ENCODE assay signal across 20 cellular contexts in genomic region chr19:57656346-57656745, GRCh38. TPM values are rescaled to one million over a fixed set of nuclear protein-coding genes. Genes with fewer than 3 reads are reported as not detected.
DNase-seq lines count a peak whose midpoint lies in the region; ATAC-seq, FAIRE-seq and TF ChIP-seq lines count a peak whose summit lies in the region.
"Had no signal": no experiment of that assay in that cellular context is flagged by ENCODE, and none has a peak within 500 bp of the region (broad histone marks: within the 10 kb centered on the region; RNA-seq: fewer than 3 reads in every experiment).

No MANE protein-coding gene starts in this region.

- H4K91ac ChIP-seq in trophoblast cell (ENCODE audit: low read depth, low read length) = no peak overlapping the region

- H3K4me1 Mint-ChIP-seq in astrocyte (ENCODE audit: low read depth, unreplicated experiment) (peaks cover 29% of the 10 kb centered on the region), endothelial cell (ENCODE audit: unreplicated experiment) (peaks cover 26% of the 10 kb centered on the region)

- H3K79me1 ChIP-seq in trophoblast cell (ENCODE audit: low read length) = peaks cover 14% of the 10 kb centered on the region

- H2AFZ ChIP-seq in astrocyte (ENCODE audit: low read depth, low read length) (no peak overlapping the region), trophoblast cell (ENCODE audit: insufficient read depth, low read length, poor library complexity) (no peak overlapping the region)

- DNase-seq in DMS53 (lab: John Stamatoyannopoulos, UW) = peak; percentile 15
- no peak for DNase-seq in DMS53 treated with DMSO at 0.1 percent for 48 hours (lab: John Stamatoyannopoulos, UW; ENCODE audit: unreplicated experiment)
- no peak for DNase-seq in astrocyte (ENCODE audit: low read depth)
- no peak for DNase-seq in endothelial cell (ENCODE audit: low spot score)
- peak; percentile 91 to 98 for DNase-seq in trophoblast cell
- DNase-seq in foreskin fibroblast = no peak
- DNase-seq: AML-193; Calu3; CD8-positive, alpha-beta T cell; H9; IMR-90 had no signal

- no peak overlapping the region for H2BK120ac ChIP-seq in trophoblast cell (ENCODE audit: insufficient read depth, low read length, poor library complexity)

- no peak overlapping the region for H4K12ac ChIP-seq in trophoblast cell (ENCODE audit: low read depth, low read length)

- peak overlapping the region; percentile 14 for H3K4me3 Mint-ChIP-seq in astrocyte (ENCODE audit: unreplicated experiment)
- H3K4me3 Mint-ChIP-seq in endothelial cell (ENCODE audit: unreplicated experiment) = peak overlapping the region; percentile 56
- H3K4me3 Mint-ChIP-seq: CD8-positive, alpha-beta T cell; H9 had no signal

- H2AK5ac ChIP-seq in trophoblast cell (ENCODE audit: low read length) = no peak overlapping the region

- H3K36me3 Mint-ChIP-seq in astrocyte (ENCODE audit: low read depth, unreplicated experiment) (peaks cover 21% of the 10 kb centered on the region), endothelial cell (ENCODE audit: low read depth, unreplicated experiment) (peaks cover 47% of the 10 kb centered on the region)

- no peaks in the 10 kb centered on the region for H4K20me1 ChIP-seq in astrocyte (ENCODE audit: insufficient read depth, low read length)
- H4K20me1 ChIP-seq: BLaER1 had no signal

- H3K27me3 Mint-ChIP-seq in astrocyte (ENCODE audit: low read depth, unreplicated experiment) (peaks cover 19% of the 10 kb centered on the region), endothelial cell (ENCODE audit: unreplicated experiment) (peaks cover 15% of the 10 kb centered on the region)

- H3K9me3 Mint-ChIP-seq in astrocyte (ENCODE audit: unreplicated experiment) (peaks cover 21% of the 10 kb centered on the region), endothelial cell (ENCODE audit: unreplicated experiment) (peaks cover 4% of the 10 kb centered on the region)

- no peak overlapping the region for H2BK5ac ChIP-seq in trophoblast cell (ENCODE audit: low read depth, low read length, poor library complexity)

- no peak overlapping the region for H3K4me2 ChIP-seq in astrocyte (ENCODE audit: low read length)
- no peak overlapping the region for H3K4me2 ChIP-seq in trophoblast cell (ENCODE audit: low read length)
- H3K4me2 ChIP-seq: A549, BLaER1 had no signal

- H3K14ac ChIP-seq in trophoblast cell (ENCODE audit: low read length) = no peak overlapping the region

- H3K27ac ChIP-seq in astrocyte (ENCODE audit: low read depth, low read length) (no peak overlapping the region), trophoblast cell (ENCODE audit: low read depth, low read length) (peak overlapping the region; percentile 32)
- H3K27ac ChIP-seq: 22Rv1, A549, BLaER1 had no signal

- no CpG with 5 or more reads among the region's 1 CpG for WGBS in trophoblast cell (ENCODE audit: extremely low coverage, insufficient coverage, insufficient read length)

- H3K9me3 ChIP-seq in astrocyte (ENCODE audit: insufficient read depth, low read depth, low read length) = peaks cover 6% of the 10 kb centered on the region
- peaks cover 4% of the 10 kb centered on the region for H3K9me3 ChIP-seq in trophoblast cell (ENCODE audit: insufficient read depth, low read depth, low read length)

- H3K9ac ChIP-seq in astrocyte (ENCODE audit: low read length) (no peak overlapping the region), trophoblast cell (ENCODE audit: low read length) (no peak overlapping the region)
- H3K9ac ChIP-seq: BLaER1 had no signal

- H3K4me1 ChIP-seq in astrocyte (ENCODE audit: insufficient read depth, low read length) = no peaks in the 10 kb centered on the region
- peaks cover 9 to 12% of the 10 kb centered on the region in 2 experiments for H3K4me1 ChIP-seq in trophoblast cell (ENCODE audit: control insufficient read depth in 1 of 2, insufficient read depth in 2 of 2, low read length in 2 of 2)
- H3K4me1 ChIP-seq: A549 had no signal

- FAIRE-seq in astrocyte (lab: Jason Lieb, UNC) = no peak
- FAIRE-seq: A549, G401.6, GM12892, GM18507, H1, HTR-8/SVneo had no signal

- H3K27me3 ChIP-seq in astrocyte (ENCODE audit: insufficient read depth, low read length) (no peaks in the 10 kb centered on the region), trophoblast cell (ENCODE audit: insufficient read depth, low read length) (no peaks in the 10 kb centered on the region)
- H3K27me3 ChIP-seq: BLaER1 had no signal

- H3K27ac Mint-ChIP-seq in astrocyte (ENCODE audit: unreplicated experiment) (no peak overlapping the region), endothelial cell (ENCODE audit: unreplicated experiment) (no peak overlapping the region)
- H3K27ac Mint-ChIP-seq: CD8-positive, alpha-beta T cell; H9 had no signal

- H3K79me2 ChIP-seq in astrocyte (ENCODE audit: insufficient read depth, low read length) = no peaks in the 10 kb centered on the region
- H3K79me2 ChIP-seq in trophoblast cell (ENCODE audit: control insufficient read depth, insufficient read depth, low read length, poor library complexity) = peaks cover 5% of the 10 kb centered on the region

- H3K23ac ChIP-seq in trophoblast cell (ENCODE audit: low read length) = no peak overlapping the region

- H3K4me3 ChIP-seq in astrocyte (ENCODE audit: insufficient read depth, low read depth, low read length) (no peak overlapping the region), trophoblast cell (ENCODE audit: low read depth, low read length) (no peak overlapping the region), foreskin fibroblast (ENCODE audit: low read depth in 1 of 2, low read length in 2 of 2) (no peak overlapping the region)
- H3K4me3 ChIP-seq: A549, BLaER1 had no signal

- H3K4ac ChIP-seq in trophoblast cell (ENCODE audit: low read depth, low read length) = no peak overlapping the region

- H4K8ac ChIP-seq in trophoblast cell (ENCODE audit: low read depth, low read length) = no peak overlapping the region

- H2BK12ac ChIP-seq in trophoblast cell (ENCODE audit: low read length) = no peak overlapping the region

- H3K36me3 ChIP-seq in astrocyte (ENCODE audit: insufficient read depth, low read length) (no peaks in the 10 kb centered on the region), trophoblast cell (ENCODE audit: control insufficient read depth in 1 of 2, insufficient read depth in 2 of 2, low read length in 2 of 2) (no peaks in the 10 kb centered on the region)
- H3K36me3 ChIP-seq: BLaER1 had no signal

- H3K18ac ChIP-seq in trophoblast cell (ENCODE audit: low read length) = no peak overlapping the region

- TF ChIP-seq CTCF in astrocyte (IDR thresholded peaks at IDR 0.05; ENCODE audit: insufficient read depth, low read depth, low read length) (no peak), endothelial cell (IDR thresholded peaks at IDR 0.05; ENCODE audit: unreplicated experiment) (no peak), foreskin fibroblast (IDR thresholded peaks at IDR 0.05; ENCODE audit: low read depth, low read length) (no peak)

- no peak for ATAC-seq in GM19351 (IDR thresholded peaks at IDR 0.05; ENCODE audit: unreplicated experiment)
- ATAC-seq: A549; CD8-positive, alpha-beta T cell had no signal

RNA-seq across cellular contexts. Expression of gene ZSCAN4, which starts 12.4 kb away (rescaled TPM):
- total RNA-seq in astrocyte = 0.43 and 1.2 TPM in 2 replicates
- 0.74 TPM for total RNA-seq in endothelial cell (ENCODE audit: unreplicated experiment)
- polyA plus RNA-seq in trophoblast cell (2013) = 2.2 TPM in 2 replicates
- total RNA-seq: Calu3; CD8-positive, alpha-beta T cell; H1; H9; IMR-90 had no signal
- polyA plus RNA-seq: H1, IMR-90 had no signal

RNA-seq across cellular contexts. Expression of gene ZNF211, which starts 23.4 kb away (rescaled TPM):
- total RNA-seq in astrocyte = 18.2 and 21.9 TPM in 2 replicates
- 31.1 TPM for total RNA-seq in endothelial cell (ENCODE audit: unreplicated experiment)
- 14.3 and 15.1 TPM in 2 replicates for polyA plus RNA-seq in trophoblast cell (2013)

RNA-seq across cellular contexts. Expression of gene ZNF551, which starts 25.4 kb away (rescaled TPM):
- total RNA-seq in astrocyte = 6.1 and 6.5 TPM in 2 replicates
- total RNA-seq in endothelial cell (ENCODE audit: unreplicated experiment) = 11.6 TPM
- 5.2 TPM in 2 replicates for polyA plus RNA-seq in trophoblast cell (2013)

RNA-seq across cellular contexts. Expression of gene ZNF134, which starts 42.3 kb away (rescaled TPM):
- total RNA-seq in astrocyte (30.5 and 32.3 TPM in 2 replicates), endothelial cell (ENCODE audit: unreplicated experiment) (37.5 TPM)
- polyA plus RNA-seq in trophoblast cell (2013) = 9.0 and 9.9 TPM in 2 replicates

RNA-seq across cellular contexts. Expression of gene ZNF154, which starts 52.7 kb away (rescaled TPM):
- total RNA-seq in astrocyte (12.7 and 13.1 TPM in 2 replicates), endothelial cell (ENCODE audit: unreplicated experiment) (23.2 TPM)
- 7.9 and 8.0 TPM in 2 replicates for polyA plus RNA-seq in trophoblast cell (2013)
- total RNA-seq: Calu3 had no signal
- polyA plus RNA-seq: A549 had no signal

Comparison
In these comparisons a context has a peak if more than half of its experiments do, and no peak if none do; other contexts are left out.
1. DNase-seq: peak in DMS53 (single experiment) and trophoblast cell (2 of 2); none in DMS53 treated with DMSO at 0.1 percent for 48 hours (single experiment), astrocyte (single experiment), endothelial cell (single experiment) and foreskin fibroblast (0 of 2).